ENCODE assay signal across 9 cellular contexts in genomic region chr11:424766-425165, GRCh38. TPM values are rescaled to one million over a fixed set of nuclear protein-coding genes. Genes with fewer than 3 reads are reported as not detected.
"Had no signal": no experiment of that assay in that cellular context is flagged by ENCODE, and none has a peak within 500 bp of the region (broad histone marks: within the 10 kb centered on the region; RNA-seq: fewer than 3 reads in every experiment).

No MANE protein-coding gene starts in this region.

RNA-seq across cellular contexts. Expression of gene PKP3, which starts 30.8 kb away (rescaled TPM):
- total RNA-seq: activated CD4-positive, alpha-beta memory T cell treated with anti-CD3 and anti-CD28 coated beads, Interleukin-2, amount 10 ng/mL, durations not matched to agents 7 days and 5 days; activated CD4-positive, alpha-beta T cell treated with anti-CD3 and anti-CD28 coated beads, Interleukin-2, amount 10 ng/mL, durations not matched to agents 7 days and 5 days; activated naive CD4-positive, alpha-beta T cell treated with anti-CD3 and anti-CD28 coated beads for 36 hours; activated naive CD8-positive, alpha-beta T cell treated with anti-CD3 and anti-CD28 coated beads for 36 hours; activated T-helper 1 cell treated with anti-CD3 and anti-CD28 coated beads, Interleukin-12 subunit alpha, Interleukin-12 subunit beta, Interleukin-2, Interleukin-4 antibody, amounts not matched to agents 30 ng/mL and 10 ng/mL and 1 ng/mL, durations not matched to agents 14 hours and 24 hours and 36 hours; activated T-helper 17 cell treated with anti-CD3 and anti-CD28 coated beads, Interleukin-2, amount 50 U/mL, for 72 hours; T-helper 1 cell treated with Interleukin-12 subunit alpha and Interleukin-12 subunit beta and Interleukin-4 antibody, amounts not matched to agents 30 ng/mL and 1 ng/mL, for 36 hours; T-helper 17 cell; T-helper 2 cell treated with Interferon-gamma antibody and Interleukin-4, amounts not matched to agents 100 ng/mL and 5 ng/mL, for 36 hours had no signal
